ENCODE assay signal across 16 cellular contexts in genomic region chr6:137647762-137648412, GRCh38.
DNase-seq lines count a peak whose midpoint lies in the region; ATAC-seq and TF ChIP-seq lines count a peak whose summit lies in the region.
"Had no signal": no experiment of that assay in that cellular context is flagged by ENCODE, and none has a peak within 500 bp of the region (broad histone marks: within the 10 kb centered on the region; RNA-seq: fewer than 3 reads in every experiment).

No MANE protein-coding gene starts in this region.

- intact Hi-C loops in CD4-positive, alpha-beta T cell (cut with DNase I, micrococcal nuclease): no loop called here

- H3K9me3 Mint-ChIP-seq in activated T-cell treated with anti-CD3 and anti-CD28 coated beads, Interleukin-2, amount 50 U/mL, for 72 hours: no peaks in the 10 kb centered on the region
- H3K9me3 Mint-ChIP-seq in stimulated activated effector memory CD8-positive, alpha-beta T cell treated with anti-CD3 and anti-CD28 coated beads, Interleukin-12 subunit alpha, Interleukin-12 subunit beta, amount 100 ng/mL, for 72 hours: no peaks in the 10 kb centered on the region
- no peaks in the 10 kb centered on the region for H3K9me3 Mint-ChIP-seq in CD4-positive, alpha-beta T cell

- peak overlapping the region in 1 of 2 donors; percentile 58 for H3K4me3 Mint-ChIP-seq in activated T-cell treated with anti-CD3 and anti-CD28 coated beads, Interleukin-2, amount 50 U/mL, for 72 hours
- H3K4me3 Mint-ChIP-seq in stimulated activated effector memory CD8-positive, alpha-beta T cell treated with anti-CD3 and anti-CD28 coated beads, Interleukin-12 subunit alpha, Interleukin-12 subunit beta, amount 100 ng/mL, for 72 hours: peak overlapping the region; percentile 10
- H3K4me3 Mint-ChIP-seq in CD4-positive, alpha-beta T cell: no peak overlapping the region
- H3K4me3 Mint-ChIP-seq: activated CD4-positive, alpha-beta memory T cell treated with anti-CD3 and anti-CD28 coated beads for 36 hours; activated naive CD8-positive, alpha-beta T cell treated with anti-CD3 and anti-CD28 coated beads, Interleukin-2, amount 10 ng/mL, durations not matched to agents 7 days and 5 days; dendritic cell treated with granulocyte-macrophage colony-stimulating factor and Interleukin-4, amounts not matched to agents 40 ng/mL and 50 ng/mL, for 4 days had no signal

- POLR2A ChIA-PET in CD4-positive, alpha-beta T cell (lab: Charles Lee): no interaction called here

- H3K4me1 Mint-ChIP-seq in activated T-cell treated with anti-CD3 and anti-CD28 coated beads, Interleukin-2, amount 50 U/mL, for 72 hours (ENCODE audit: low read depth): peaks cover 20% of the 10 kb centered on the region
- H3K4me1 Mint-ChIP-seq in stimulated activated effector memory CD8-positive, alpha-beta T cell treated with anti-CD3 and anti-CD28 coated beads, Interleukin-12 subunit alpha, Interleukin-12 subunit beta, amount 100 ng/mL, for 72 hours: peaks cover 7% of the 10 kb centered on the region
- no peaks in the 10 kb centered on the region for H3K4me1 Mint-ChIP-seq in CD4-positive, alpha-beta T cell (ENCODE audit: low read depth)
- H3K4me1 Mint-ChIP-seq: activated naive CD8-positive, alpha-beta T cell treated with anti-CD3 and anti-CD28 coated beads, Interleukin-2, amount 10 ng/mL, durations not matched to agents 7 days and 5 days had no signal

- no peak overlapping the region for H3K27ac ChIP-seq in CD4-positive, alpha-beta T cell (ENCODE audit: low read depth, low read length)
- H3K27ac ChIP-seq: left lung, suprapubic skin had no signal

- H3K36me3 Mint-ChIP-seq in activated T-cell treated with anti-CD3 and anti-CD28 coated beads, Interleukin-2, amount 50 U/mL, for 72 hours (ENCODE audit: insufficient read depth in 2 of 2): no peaks in the 10 kb centered on the region
- no peaks in the 10 kb centered on the region for H3K36me3 Mint-ChIP-seq in stimulated activated effector memory CD8-positive, alpha-beta T cell treated with anti-CD3 and anti-CD28 coated beads, Interleukin-12 subunit alpha, Interleukin-12 subunit beta, amount 100 ng/mL, for 72 hours
- no peaks in the 10 kb centered on the region for H3K36me3 Mint-ChIP-seq in CD4-positive, alpha-beta T cell (ENCODE audit: low read depth)
- H3K36me3 Mint-ChIP-seq: activated CD4-positive, alpha-beta memory T cell treated with anti-CD3 and anti-CD28 coated beads for 36 hours; activated naive CD8-positive, alpha-beta T cell treated with anti-CD3 and anti-CD28 coated beads, Interleukin-2, amount 10 ng/mL, durations not matched to agents 7 days and 5 days had no signal

- no peak for TF ChIP-seq CTCF in CD4-positive, alpha-beta T cell (IDR thresholded peaks at IDR 0.05)

- ATAC-seq in activated T-cell treated with anti-CD3 and anti-CD28 coated beads, Interleukin-2, amount 50 U/mL, for 72 hours (replicated peaks in 1 of 2): peak; percentile 82 to 97
- peak; percentile 71 for ATAC-seq in HG02870 (IDR thresholded peaks at IDR 0.05; ENCODE audit: unreplicated experiment)
- peak; percentile 94 for ATAC-seq in stimulated activated effector memory CD8-positive, alpha-beta T cell treated with anti-CD3 and anti-CD28 coated beads, Interleukin-12 subunit alpha, Interleukin-12 subunit beta, amount 100 ng/mL, for 72 hours
- no peak for ATAC-seq in CD4-positive, alpha-beta T cell (ENCODE audit: poor library complexity)

- peaks cover 10% of the 10 kb centered on the region for H3K9me3 ChIP-seq in CD4-positive, alpha-beta T cell (ENCODE audit: control insufficient read depth, low read length)

- DNase-seq in activated T-cell treated with anti-CD3 and anti-CD28 coated beads, Interleukin-2, amount 50 U/mL, for 72 hours: no peak
- DNase-seq in activated T-cell treated with anti-CD3 and anti-CD28 coated beads for 4 hours: no peak
- DNase-seq in amniotic epithelial cell (ENCODE audit: low read depth): peak; percentile 15
- no peak for DNase-seq in stimulated activated effector memory CD8-positive, alpha-beta T cell treated with anti-CD3 and anti-CD28 coated beads, Interleukin-12 subunit alpha, Interleukin-12 subunit beta, amount 100 ng/mL, for 72 hours (ENCODE audit: low spot score in 2 of 2)
- no peak for DNase-seq in CD4-positive, alpha-beta T cell
- DNase-seq in DMS 273 (lab: John Stamatoyannopoulos, UW; ENCODE audit: unreplicated experiment): no peak
- DNase-seq in retina: no peak
- DNase-seq: activated CD4-positive, alpha-beta memory T cell treated with anti-CD3 and anti-CD28 coated beads for 36 hours; activated naive CD8-positive, alpha-beta T cell treated with anti-CD3 and anti-CD28 coated beads, Interleukin-2, amount 10 ng/mL, durations not matched to agents 7 days and 5 days; left lung; NCI-H1694 treated with DMSO at 0.1 percent for 48 hours; NK-92 treated with Interleukin-12 subunit alpha and Interleukin-12 subunit beta, amount 100 ng/mL, for 24 hours; SW 1271 had no signal

- CTCF ChIA-PET in CD4-positive, alpha-beta T cell (lab: Charles Lee): no interaction called here

- H3K27me3 Mint-ChIP-seq in activated T-cell treated with anti-CD3 and anti-CD28 coated beads, Interleukin-2, amount 50 U/mL, for 72 hours (ENCODE audit: low read depth): peaks cover 23% of the 10 kb centered on the region
- H3K27me3 Mint-ChIP-seq in CD4-positive, alpha-beta T cell: peaks cover 29% of the 10 kb centered on the region

- peak overlapping the region; percentile 12 for H3K27ac Mint-ChIP-seq in activated T-cell treated with anti-CD3 and anti-CD28 coated beads, Interleukin-2, amount 50 U/mL, for 72 hours
- no peak overlapping the region for H3K27ac Mint-ChIP-seq in stimulated activated effector memory CD8-positive, alpha-beta T cell treated with anti-CD3 and anti-CD28 coated beads, Interleukin-12 subunit alpha, Interleukin-12 subunit beta, amount 100 ng/mL, for 72 hours
- H3K27ac Mint-ChIP-seq in CD4-positive, alpha-beta T cell: no peak overlapping the region
- H3K27ac Mint-ChIP-seq: activated CD4-positive, alpha-beta memory T cell treated with anti-CD3 and anti-CD28 coated beads for 36 hours; activated naive CD8-positive, alpha-beta T cell treated with anti-CD3 and anti-CD28 coated beads, Interleukin-2, amount 10 ng/mL, durations not matched to agents 7 days and 5 days; dendritic cell treated with granulocyte-macrophage colony-stimulating factor and Interleukin-4, amounts not matched to agents 40 ng/mL and 50 ng/mL, for 4 days had no signal

- H3K27me3 ChIP-seq in CD4-positive, alpha-beta T cell (ENCODE audit: control insufficient read depth, insufficient read depth, low read length): no peaks in the 10 kb centered on the region
- H3K27me3 ChIP-seq: left lung, suprapubic skin had no signal
